19 cellular contexts compared by ENCODE assay signal in genomic region chr16:83624436-83625120, GRCh38.
DNase-seq lines count a peak whose midpoint lies in the region; ATAC-seq and TF ChIP-seq lines count a peak whose summit lies in the region.
"Had no signal": no experiment of that assay in that cellular context is flagged by ENCODE, and none has a peak within 500 bp of the region (broad histone marks: within the 10 kb centered on the region; RNA-seq: fewer than 3 reads in every experiment).

No MANE protein-coding gene starts in this region.

- peaks cover 14% of the 10 kb centered on the region for H3K27me3 Mint-ChIP-seq in glutamatergic neuron (ENCODE audit: unreplicated experiment)
- H3K27me3 Mint-ChIP-seq in T-helper 2 cell treated with Interferon-gamma antibody and Interleukin-4, amounts not matched to agents 5 μg/mL and 100 μg/mL, for 36 hours (ENCODE audit: low read depth) = no peaks in the 10 kb centered on the region
- H3K27me3 Mint-ChIP-seq in stimulated activated naive CD8-positive, alpha-beta T cell treated with anti-CD3 and anti-CD28 coated beads, Interleukin-15, amount 100 ng/mL, for 72 hours = no peaks in the 10 kb centered on the region
- H3K27me3 Mint-ChIP-seq: CD4-positive, CD25-positive, alpha-beta regulatory T cell had no signal

- no peaks in the 10 kb centered on the region for H3K36me3 Mint-ChIP-seq in glutamatergic neuron (ENCODE audit: unreplicated experiment)
- no peaks in the 10 kb centered on the region for H3K36me3 Mint-ChIP-seq in T-helper 2 cell treated with Interferon-gamma antibody and Interleukin-4, amounts not matched to agents 5 μg/mL and 100 μg/mL, for 36 hours (ENCODE audit: low read depth)
- H3K36me3 Mint-ChIP-seq: CD4-positive, CD25-positive, alpha-beta regulatory T cell had no signal

- TF ChIP-seq CTCF in glutamatergic neuron (IDR thresholded peaks at IDR 0.05; ENCODE audit: partially characterized antibody, unreplicated experiment) = no peak

- DNase-seq in NCI-H510A treated with DMSO at 0.1 percent for 48 hours (lab: John Stamatoyannopoulos, UW) (peak; percentile 10), NCI-H510A (lab: John Stamatoyannopoulos, UW) (no peak), NCI-H1092 (lab: John Stamatoyannopoulos, UW) (peak; percentile 13), glutamatergic neuron (no peak), NCI-H524 (lab: John Stamatoyannopoulos, UW) (no peak)
- DNase-seq in T-helper 2 cell treated with Interferon-gamma antibody and Interleukin-4, amounts not matched to agents 5 μg/mL and 100 μg/mL, for 36 hours (ENCODE audit: low spot score) = no peak
- DNase-seq in stimulated activated naive CD8-positive, alpha-beta T cell treated with anti-CD3 and anti-CD28 coated beads, Interleukin-15, amount 100 ng/mL, for 72 hours = no peak
- DNase-seq: BE2C; Caco-2; CD4-positive, CD25-positive, alpha-beta regulatory T cell; DMS79; H7; IMR-90; Karpas-422; NCI-H146; NCI-H2081 treated with DMSO at 0.1 percent for 48 hours; NCI-H2227 treated with DMSO at 0.1 percent for 48 hours; SW 1271 had no signal

- peak overlapping the region; percentile 63 for H3K4me3 Mint-ChIP-seq in glutamatergic neuron (ENCODE audit: unreplicated experiment)
- H3K4me3 Mint-ChIP-seq in T-helper 2 cell treated with Interferon-gamma antibody and Interleukin-4, amounts not matched to agents 5 μg/mL and 100 μg/mL, for 36 hours = no peak overlapping the region
- H3K4me3 Mint-ChIP-seq in stimulated activated naive CD8-positive, alpha-beta T cell treated with anti-CD3 and anti-CD28 coated beads, Interleukin-15, amount 100 ng/mL, for 72 hours = no peak overlapping the region
- H3K4me3 Mint-ChIP-seq: CD4-positive, CD25-positive, alpha-beta regulatory T cell had no signal

- ATAC-seq in stimulated activated naive CD8-positive, alpha-beta T cell treated with anti-CD3 and anti-CD28 coated beads, Interleukin-15, amount 100 ng/mL, for 72 hours = no peak
- ATAC-seq: Right ventricle myocardium inferior had no signal

- peaks cover 2% of the 10 kb centered on the region for H3K9me3 Mint-ChIP-seq in glutamatergic neuron (ENCODE audit: unreplicated experiment)
- H3K9me3 Mint-ChIP-seq in T-helper 2 cell treated with Interferon-gamma antibody and Interleukin-4, amounts not matched to agents 5 μg/mL and 100 μg/mL, for 36 hours = no peaks in the 10 kb centered on the region
- H3K9me3 Mint-ChIP-seq in stimulated activated naive CD8-positive, alpha-beta T cell treated with anti-CD3 and anti-CD28 coated beads, Interleukin-15, amount 100 ng/mL, for 72 hours = no peaks in the 10 kb centered on the region
- H3K9me3 Mint-ChIP-seq: CD4-positive, CD25-positive, alpha-beta regulatory T cell had no signal

- H3K27ac Mint-ChIP-seq in glutamatergic neuron (ENCODE audit: unreplicated experiment) = peak overlapping the region; percentile 59
- H3K27ac Mint-ChIP-seq in T-helper 2 cell treated with Interferon-gamma antibody and Interleukin-4, amounts not matched to agents 5 μg/mL and 100 μg/mL, for 36 hours = no peak overlapping the region
- H3K27ac Mint-ChIP-seq in stimulated activated naive CD8-positive, alpha-beta T cell treated with anti-CD3 and anti-CD28 coated beads, Interleukin-15, amount 100 ng/mL, for 72 hours = no peak overlapping the region
- H3K27ac Mint-ChIP-seq: CD4-positive, CD25-positive, alpha-beta regulatory T cell had no signal

- H3K4me1 Mint-ChIP-seq in glutamatergic neuron (ENCODE audit: low read depth, unreplicated experiment) = peaks cover 28% of the 10 kb centered on the region
- no peaks in the 10 kb centered on the region for H3K4me1 Mint-ChIP-seq in T-helper 2 cell treated with Interferon-gamma antibody and Interleukin-4, amounts not matched to agents 5 μg/mL and 100 μg/mL, for 36 hours (ENCODE audit: low read depth)
- H3K4me1 Mint-ChIP-seq in stimulated activated naive CD8-positive, alpha-beta T cell treated with anti-CD3 and anti-CD28 coated beads, Interleukin-15, amount 100 ng/mL, for 72 hours = no peaks in the 10 kb centered on the region
- H3K4me1 Mint-ChIP-seq: CD4-positive, CD25-positive, alpha-beta regulatory T cell had no signal

Comparison
In these comparisons a context has a peak if more than half of its experiments do, and no peak if none do; other contexts are left out.
1. DNase-seq: peak in NCI-H510A treated with DMSO at 0.1 percent for 48 hours (single experiment) and NCI-H1092 (single experiment); none in NCI-H510A (single experiment), glutamatergic neuron (single experiment), T-helper 2 cell treated with Interferon-gamma antibody and Interleukin-4, amounts not matched to agents 5 μg/mL and 100 μg/mL, for 36 hours (single experiment), stimulated activated naive CD8-positive, alpha-beta T cell treated with anti-CD3 and anti-CD28 coated beads, Interleukin-15, amount 100 ng/mL, for 72 hours (0 of 2) and NCI-H524 (0 of 2).